In genomic region chr19:44530777-44531176, GRCh38 we compare ENCODE assay signal across 2 cellular contexts.
TF ChIP-seq lines count a peak whose summit lies in the region.

No MANE protein-coding gene starts in this region.

TF ChIP-seq in IMR-90, 13 proteins besides CTCF, POLR2A, EP300 and RAD21:
- TF ChIP-seq RFX5 (IDR thresholded peaks at IDR 0.05; ENCODE audit: low read depth, low read length) = no peak
- TF ChIP-seq SMC3 (IDR thresholded peaks at IDR 0.05; ENCODE audit: low read depth, low read length) = no peak
- no peak for TF ChIP-seq FOS (IDR thresholded peaks at IDR 0.05; ENCODE audit: low read depth, low read length)
- TF ChIP-seq USF2 (IDR thresholded peaks at IDR 0.05; ENCODE audit: low read depth, low read length) = no peak
- no peak for TF ChIP-seq ELK1 (IDR thresholded peaks at IDR 0.05; ENCODE audit: borderline replicate concordance, low read depth, low read length)
- TF ChIP-seq BHLHE40 (IDR thresholded peaks at IDR 0.05; ENCODE audit: low read depth, low read length) = no peak
- TF ChIP-seq RCOR1 (IDR thresholded peaks at IDR 0.05; ENCODE audit: insufficient replicate concordance, low read length) = no peak
- no peak for TF ChIP-seq MXI1 (IDR thresholded peaks at IDR 0.05; ENCODE audit: borderline replicate concordance, low read depth, low read length)
- TF ChIP-seq NFE2L2 (IDR thresholded peaks at IDR 0.05; ENCODE audit: low read depth, low read length) = no peak
- no peak for TF ChIP-seq CEBPB (IDR thresholded peaks at IDR 0.05; ENCODE audit: low read depth, low read length)
- no peak for TF ChIP-seq CHD1 (IDR thresholded peaks at IDR 0.05; ENCODE audit: low read depth, low read length)
- TF ChIP-seq MAFK (IDR thresholded peaks at IDR 0.05; ENCODE audit: low read depth, low read length) = no peak
- TF ChIP-seq MAZ (IDR thresholded peaks at IDR 0.05; ENCODE audit: borderline replicate concordance, low read depth, low read length) = no peak

TF ChIP-seq in endothelial cell of umbilical vein, 7 proteins besides CTCF, POLR2A, EP300 and RAD21:
- TF ChIP-seq MYC (IDR thresholded peaks at IDR 0.05; ENCODE audit: low read depth, low read length) = no peak
- TF ChIP-seq MAX (IDR thresholded peaks at IDR 0.05; ENCODE audit: insufficient read depth, insufficient read length) = no peak
- peak; percentile 63 for TF ChIP-seq FOS (IDR thresholded peaks at IDR 0.05; ENCODE audit: borderline replicate concordance, insufficient read depth, low read length)
